14 cellular contexts compared by ENCODE assay signal in genomic region chr2:10325278-10326145, GRCh38. TPM values are rescaled to one million over a fixed set of nuclear protein-coding genes. Genes with fewer than 3 reads are reported as not detected.
DNase-seq lines count a peak whose midpoint lies in the region; ATAC-seq, FAIRE-seq and TF ChIP-seq lines count a peak whose summit lies in the region.
"Had no signal": no experiment of that assay in that cellular context is flagged by ENCODE, and none has a peak within 500 bp of the region (broad histone marks: within the 10 kb centered on the region; RNA-seq: fewer than 3 reads in every experiment).

No MANE protein-coding gene starts in this region.

- peaks cover 12% of the 10 kb centered on the region for H3K36me3 Mint-ChIP-seq in central memory CD8-positive, alpha-beta T cell (ENCODE audit: insufficient read depth)

- H3K4me1 ChIP-seq in pancreas (peaks cover 8 to 23% (median 15%) of the 10 kb centered on the region in 3 donors), esophagus muscularis mucosa (peaks cover 29 to 36% (median 31%) of the 10 kb centered on the region in 4 donors), heart left ventricle (peaks cover 5 to 63% (median 33%) of the 10 kb centered on the region in 12 donors)

- H3K4me3 ChIP-seq in pancreas = no peak overlapping the region
- H3K4me3 ChIP-seq in esophagus muscularis mucosa = no peak overlapping the region
- no peak overlapping the region for H3K4me3 ChIP-seq in heart left ventricle
- H3K4me3 ChIP-seq: heart right ventricle, PC-9 had no signal

- no peaks in the 10 kb centered on the region for H3K9me3 Mint-ChIP-seq in central memory CD8-positive, alpha-beta T cell

- H3K4me1 Mint-ChIP-seq in central memory CD8-positive, alpha-beta T cell = peaks cover 69% of the 10 kb centered on the region

- TF ChIP-seq POLR2A in esophagus muscularis mucosa (IDR thresholded peaks at IDR 0.05; ENCODE audit: low read depth) (no peak), heart left ventricle (IDR thresholded peaks at IDR 0.05) (no peak)

- ATAC-seq in central memory CD8-positive, alpha-beta T cell (replicated peaks; ENCODE audit: extremely low read depth, poor library complexity, severe bottlenecking) = no peak
- ATAC-seq in pancreas (peak; percentile 32 to 70 (median 66)), GM21515 (IDR thresholded peaks at IDR 0.05; ENCODE audit: unreplicated experiment) (no peak), heart left ventricle (no peak)
- ATAC-seq: heart right ventricle had no signal

- FAIRE-seq in pancreas (lab: Jason Lieb, UNC) = no peak

- H3K36me3 ChIP-seq in pancreas (no peaks in the 10 kb centered on the region), esophagus muscularis mucosa (no peaks in the 10 kb centered on the region), heart left ventricle (no peaks in the 10 kb centered on the region)
- H3K36me3 ChIP-seq: heart right ventricle had no signal

- no peak for TF ChIP-seq EP300 in esophagus muscularis mucosa (IDR thresholded peaks at IDR 0.05)

- WGBS in pancreas, 2 donors = 71 to 72% methylated on average over 17 of the region's 17 CpGs
- WGBS in esophagus muscularis mucosa = 86% methylated on average over 17 of the region's 17 CpGs
- 87 to 91% (median 89%) methylated on average over 16 to 17 of the region's 17 CpGs for WGBS in heart left ventricle, 4 donors

- H3K27me3 Mint-ChIP-seq in central memory CD8-positive, alpha-beta T cell = no peaks in the 10 kb centered on the region
- H3K27me3 Mint-ChIP-seq: stimulated activated naive CD8-positive, alpha-beta T cell treated with anti-CD3 and anti-CD28 coated beads, Interleukin-15, Interleukin-2, amounts not matched to agents 100 ng/mL and 50 ng/mL, for 24 hours had no signal

- intact Hi-C loops in pancreas (cut with DNase I) (no loop called here), esophagus muscularis mucosa (cut with DNase I) (no loop called here), heart left ventricle (cut with DNase I) (loop anchor here in 1 of 10 donors (2.0 kb wide), 1 partner anchor 83 kb away; no protein-coding TSS in a partner anchor)

- DNase-seq in NCI-H748 (lab: John Stamatoyannopoulos, UW; ENCODE audit: unreplicated experiment) = peak; percentile 87
- no peak for DNase-seq in NCI-H748 treated with DMSO at 0.1 percent for 48 hours (lab: John Stamatoyannopoulos, UW)
- DNase-seq in NCI-H187 treated with DMSO at 0.1 percent for 48 hours (lab: John Stamatoyannopoulos, UW) = peak; percentile 74
- DNase-seq in central memory CD8-positive, alpha-beta T cell (ENCODE audit: low spot score in 2 of 2) = no peak
- peak in 1 of 6 donors; percentile 35 for DNase-seq in pancreas
- DNase-seq in esophagus muscularis mucosa (ENCODE audit: extremely low spot score) = no peak
- no peak for DNase-seq in heart left ventricle
- DNase-seq: activated effector memory CD4-positive, alpha-beta T cell treated with anti-CD3 and anti-CD28 coated beads, Interleukin-2, amount 50 U/mL, for 16 hours; heart right ventricle; PC-9; stimulated activated CD4-positive, alpha-beta T cell treated with anti-CD3 and anti-CD28 coated beads, Interleukin-15, amount 100 ng/mL, for 24 hours had no signal

- H3K27ac ChIP-seq in pancreas = peak overlapping the region in 3 of 4 donors; percentile 54 to 68 (median 62)
- no peak overlapping the region for H3K27ac ChIP-seq in esophagus muscularis mucosa (replicated peaks in 1 of 4)
- H3K27ac ChIP-seq in heart left ventricle = no peak overlapping the region
- H3K27ac ChIP-seq: heart right ventricle, PC-9 had no signal

- no peak for TF ChIP-seq CTCF in pancreas (IDR thresholded peaks at IDR 0.05)
- no peak for TF ChIP-seq CTCF in esophagus muscularis mucosa (IDR thresholded peaks at IDR 0.05)
- TF ChIP-seq CTCF in heart left ventricle (IDR thresholded peaks at IDR 0.05) = no peak

- no peaks in the 10 kb centered on the region for H3K9me3 ChIP-seq in pancreas
- no peaks in the 10 kb centered on the region for H3K9me3 ChIP-seq in esophagus muscularis mucosa
- H3K9me3 ChIP-seq in heart left ventricle = no peaks in the 10 kb centered on the region
- H3K9me3 ChIP-seq: heart right ventricle had no signal

- no peaks in the 10 kb centered on the region for H3K27me3 ChIP-seq in pancreas
- H3K27me3 ChIP-seq in esophagus muscularis mucosa = no peaks in the 10 kb centered on the region
- no peaks in the 10 kb centered on the region for H3K27me3 ChIP-seq in heart left ventricle
- H3K27me3 ChIP-seq: dorsolateral prefrontal cortex, heart right ventricle had no signal

- H3K4me3 Mint-ChIP-seq in central memory CD8-positive, alpha-beta T cell = no peak overlapping the region
- H3K4me3 Mint-ChIP-seq: stimulated activated naive CD8-positive, alpha-beta T cell treated with anti-CD3 and anti-CD28 coated beads, Interleukin-15, Interleukin-2, amounts not matched to agents 100 ng/mL and 50 ng/mL, for 24 hours had no signal

- H3K27ac Mint-ChIP-seq in central memory CD8-positive, alpha-beta T cell (ENCODE audit: low read depth) = peak overlapping the region; percentile 44
- H3K27ac Mint-ChIP-seq: stimulated activated naive CD8-positive, alpha-beta T cell treated with anti-CD3 and anti-CD28 coated beads, Interleukin-15, Interleukin-2, amounts not matched to agents 100 ng/mL and 50 ng/mL, for 24 hours had no signal

RNA-seq across cellular contexts. Expression of gene HPCAL1, which starts 22.8 kb away (rescaled TPM):
- 10 to 100 TPM; 24.3 to 32.7 (median 26.8) TPM for total RNA-seq in pancreas
- 10 to 100 TPM; 22.1 to 27.3 TPM for polyA plus RNA-seq in pancreas
- 10 to 100 TPM; 34.5 to 54.2 (median 41.3) TPM for total RNA-seq in esophagus muscularis mucosa
- total RNA-seq in heart left ventricle = 10 to 100 TPM; 18.9 to 63.2 (median 40.5) TPM
- 10 to 100 TPM; 30.8 to 42.6 TPM for polyA plus RNA-seq in heart left ventricle

Comparison
In these comparisons a context has a peak if more than half of its experiments do, and no peak if none do; other contexts are left out.
1. DNase-seq: peak in NCI-H748 (single experiment) and NCI-H187 treated with DMSO at 0.1 percent for 48 hours (single experiment); none in NCI-H748 treated with DMSO at 0.1 percent for 48 hours (single experiment), central memory CD8-positive, alpha-beta T cell (0 of 2), esophagus muscularis mucosa (single experiment) and heart left ventricle (0 of 5).
2. ATAC-seq: peak in pancreas (4 of 4); none in central memory CD8-positive, alpha-beta T cell (single experiment), GM21515 (single experiment) and heart left ventricle (0 of 4).
3. H3K27ac ChIP-seq: peak in pancreas (3 of 4); none in esophagus muscularis mucosa (0 of 4) and heart left ventricle (0 of 12).